In the genomic region with DNA sequence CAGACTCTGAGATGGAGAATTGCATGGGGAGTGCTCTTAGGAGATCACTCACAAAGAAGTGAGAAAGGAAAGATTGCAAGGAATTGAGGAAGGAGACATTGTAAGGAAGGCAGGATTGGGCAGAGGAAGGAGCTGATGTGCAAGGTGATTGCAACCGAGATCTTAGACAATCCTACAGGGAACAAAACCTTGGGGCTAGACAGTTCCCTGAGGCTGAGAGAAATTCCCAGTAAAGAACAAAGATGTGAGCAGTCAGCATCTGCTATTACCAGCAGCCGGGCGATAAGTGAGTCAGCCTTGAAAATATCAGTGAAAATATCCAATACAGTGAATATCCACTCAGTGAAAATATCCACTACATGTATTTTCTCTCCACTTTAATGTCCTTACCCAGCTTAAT, we compare ENCODE assay signal across 10 cellular contexts.
"Had no signal": no experiment of that assay in that cellular context is flagged by ENCODE, and none has a peak within 500 bp of the region (broad histone marks: within the 10 kb centered on the region; RNA-seq: fewer than 3 reads in every experiment).

No MANE protein-coding gene starts in this region.

- H3K36me3 ChIP-seq: HAP-1 had no signal

- H3K4me2 ChIP-seq: GM23338 had no signal

- H3K9me3 ChIP-seq: HAP-1 had no signal

- H3K4me3 ChIP-seq: GM23248, GM23338, HAP-1 had no signal

- H3K27ac ChIP-seq: GM23248 had no signal

- H3K9ac ChIP-seq: GM23248 had no signal

- FAIRE-seq: H1, H54 had no signal

- H3K4me1 ChIP-seq: HAP-1 had no signal

- DNase-seq: GM23248, GOT3, H7, H9, HCEC 1CT, HFFc6 had no signal

- H2AFZ ChIP-seq: GM23248, GM23338 had no signal
